In the genomic region with DNA sequence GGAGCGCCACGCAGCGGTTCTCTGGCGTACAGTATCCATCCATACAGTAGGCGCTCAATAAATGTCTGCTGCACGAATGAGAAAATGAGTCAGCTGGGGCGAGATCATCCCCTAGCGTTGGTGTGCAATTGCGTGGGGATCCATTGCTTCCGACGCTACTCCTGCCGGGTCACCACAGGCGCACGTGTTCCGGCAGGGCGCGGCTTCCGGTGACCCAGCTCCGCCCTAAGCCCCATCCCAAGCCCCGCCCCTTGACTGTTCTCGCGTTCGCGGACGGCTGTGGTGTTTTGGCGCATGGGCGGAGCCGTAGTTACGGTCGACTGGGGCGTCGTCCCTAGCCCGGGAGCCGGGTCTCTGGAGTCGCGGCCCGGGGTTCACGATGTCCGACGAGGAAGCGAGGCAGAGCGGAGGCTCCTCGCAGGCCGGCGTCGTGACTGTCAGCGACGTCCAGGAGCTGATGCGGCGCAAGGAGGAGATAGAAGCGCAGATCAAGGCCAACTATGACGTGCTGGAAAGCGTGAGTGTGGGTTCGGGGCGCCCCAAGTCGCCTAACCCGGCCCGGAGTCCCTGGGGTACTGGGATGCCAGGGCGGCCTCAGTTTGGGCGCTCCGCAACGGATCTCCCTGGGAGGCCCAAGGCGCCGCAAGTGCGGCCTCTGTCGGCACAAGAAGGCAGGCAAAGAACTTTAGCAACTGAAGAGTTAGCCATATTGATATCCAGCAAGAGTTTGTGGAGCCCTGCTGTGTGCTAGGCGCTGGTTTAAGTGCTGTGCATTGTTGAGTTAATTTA, we compare ENCODE assay signal across 1 cellular context.
TF ChIP-seq lines count a peak whose summit lies in the region.

A gene with protein sequence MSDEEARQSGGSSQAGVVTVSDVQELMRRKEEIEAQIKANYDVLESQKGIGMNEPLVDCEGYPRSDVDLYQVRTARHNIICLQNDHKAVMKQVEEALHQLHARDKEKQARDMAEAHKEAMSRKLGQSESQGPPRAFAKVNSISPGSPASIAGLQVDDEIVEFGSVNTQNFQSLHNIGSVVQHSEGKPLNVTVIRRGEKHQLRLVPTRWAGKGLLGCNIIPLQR (plus strand): TSS at position 313 of the 789 bp plus-strand sequence. CDS start 67 bp downstream, at position 380.

TF ChIP-seq in WTC11, 78 proteins besides CTCF, POLR2A, EP300 and RAD21 (continued from another document):
- TF ChIP-seq, protein P1, sequence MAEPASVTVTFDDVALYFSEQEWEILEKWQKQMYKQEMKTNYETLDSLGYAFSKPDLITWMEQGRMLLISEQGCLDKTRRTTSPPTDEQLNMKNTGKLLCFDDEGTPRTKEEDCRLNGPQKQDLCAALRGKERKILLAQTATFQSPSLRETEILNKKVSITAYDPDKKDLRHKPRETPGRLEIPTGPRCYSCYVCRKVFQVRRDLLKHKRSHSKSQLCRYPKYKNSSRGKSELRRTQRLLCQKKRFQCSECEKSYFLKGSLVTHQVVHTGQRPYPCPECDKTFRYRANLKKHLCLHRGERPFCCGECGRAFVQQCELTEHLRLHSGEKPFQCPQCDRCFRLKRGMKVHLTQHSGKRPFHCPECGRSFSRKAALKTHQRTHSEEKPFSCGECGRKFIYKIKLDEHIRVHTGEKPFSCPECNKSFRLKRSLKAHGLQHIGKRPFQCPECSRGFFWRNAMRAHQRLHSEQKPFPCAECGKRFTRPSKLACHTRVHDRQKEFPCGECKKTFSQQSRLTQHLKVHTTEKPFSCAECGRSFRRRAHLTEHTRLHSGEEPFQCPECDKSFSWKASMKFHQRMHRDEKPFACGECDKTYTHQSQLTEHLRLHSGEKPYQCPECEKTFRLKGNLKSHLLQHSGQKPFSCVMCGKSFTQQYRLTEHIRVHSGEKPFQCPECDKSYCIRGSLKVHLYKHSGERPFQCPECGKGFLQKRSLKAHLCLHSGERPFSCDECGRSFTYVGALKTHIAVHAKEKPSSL (CRISPR knock-in tag; conservative IDR thresholded peaks at IDR 0.05) = no peak
- TF ChIP-seq KAT7 (CRISPR knock-in tag; IDR thresholded peaks at IDR 0.05; ENCODE audit: borderline replicate concordance) (peak; percentile 35; the same call in 1 of the 2 replicates), TEAD1 (CRISPR knock-in tag; IDR thresholded peaks at IDR 0.05) (peak; percentile 94), FOXP4 (CRISPR knock-in tag; IDR thresholded peaks at IDR 0.05) (peak; percentile 95), ZNF416 (CRISPR knock-in tag; IDR thresholded peaks at IDR 0.05) (no peak), STAT6 (CRISPR knock-in tag; conservative IDR thresholded peaks at IDR 0.05; ENCODE audit: low read depth) (no peak), ATF1 (CRISPR knock-in tag; IDR thresholded peaks at IDR 0.05) (0 out of 2 replicates have a peak, but pooled peaks have one; percentile 54), NR2C2 (CRISPR knock-in tag; IDR thresholded peaks at IDR 0.05) (peak; percentile 91), SP1 (CRISPR knock-in tag; conservative IDR thresholded peaks at IDR 0.05) (peak; percentile 97), SOX15 (CRISPR knock-in tag; IDR thresholded peaks at IDR 0.05) (no peak), ZNF396 (CRISPR knock-in tag; IDR thresholded peaks at IDR 0.05; ENCODE audit: borderline replicate concordance) (0 out of 2 replicates have a peak, but pooled peaks have one; percentile 79), ZNF423 (CRISPR knock-in tag; IDR thresholded peaks at IDR 0.05) (peak; percentile 39), RELA (CRISPR knock-in tag; IDR thresholded peaks at IDR 0.05; ENCODE audit: borderline replicate concordance) (peak; percentile 88), SMAD4 (CRISPR knock-in tag; IDR thresholded peaks at IDR 0.05) (no peak; the same call in 1 of the 2 replicates), ZNF532 (CRISPR knock-in tag; IDR thresholded peaks at IDR 0.05; ENCODE audit: borderline replicate concordance) (0 out of 2 replicates have a peak, but pooled peaks have one; percentile 58), USF2 (CRISPR knock-in tag; IDR thresholded peaks at IDR 0.05) (peak; percentile 95), PREB (CRISPR knock-in tag; IDR thresholded peaks at IDR 0.05; ENCODE audit: borderline replicate concordance) (peak; percentile 74), USF1 (CRISPR knock-in tag; IDR thresholded peaks at IDR 0.05) (peak; percentile 96), MYBL2 (CRISPR knock-in tag; IDR thresholded peaks at IDR 0.05) (peak; percentile 89; the same call in 1 of the 2 replicates), HMGA2 (CRISPR knock-in tag; IDR thresholded peaks at IDR 0.05) (no peak), ETV6 (CRISPR knock-in tag; IDR thresholded peaks at IDR 0.05) (peak; percentile 95), SMAD3 (CRISPR knock-in tag; IDR thresholded peaks at IDR 0.05; ENCODE audit: borderline replicate concordance) (peak; percentile 95), ELF4 (CRISPR knock-in tag; IDR thresholded peaks at IDR 0.05; ENCODE audit: low read depth) (0 out of 2 replicates have a peak, but pooled peaks have one; percentile 40), ZNF232 (CRISPR knock-in tag; IDR thresholded peaks at IDR 0.05) (peak; percentile 92), JUN (CRISPR knock-in tag; IDR thresholded peaks at IDR 0.05) (peak; percentile 89), MXD4 (CRISPR knock-in tag; IDR thresholded peaks at IDR 0.05; ENCODE audit: borderline replicate concordance) (peak; percentile 57; the same call in 1 of the 2 replicates)
- TF ChIP-seq, protein P2, sequence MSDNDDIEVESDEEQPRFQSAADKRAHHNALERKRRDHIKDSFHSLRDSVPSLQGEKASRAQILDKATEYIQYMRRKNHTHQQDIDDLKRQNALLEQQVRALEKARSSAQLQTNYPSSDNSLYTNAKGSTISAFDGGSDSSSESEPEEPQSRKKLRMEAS (CRISPR knock-in tag; IDR thresholded peaks at IDR 0.05) = peak; percentile 99
- TF ChIP-seq, protein P3, sequence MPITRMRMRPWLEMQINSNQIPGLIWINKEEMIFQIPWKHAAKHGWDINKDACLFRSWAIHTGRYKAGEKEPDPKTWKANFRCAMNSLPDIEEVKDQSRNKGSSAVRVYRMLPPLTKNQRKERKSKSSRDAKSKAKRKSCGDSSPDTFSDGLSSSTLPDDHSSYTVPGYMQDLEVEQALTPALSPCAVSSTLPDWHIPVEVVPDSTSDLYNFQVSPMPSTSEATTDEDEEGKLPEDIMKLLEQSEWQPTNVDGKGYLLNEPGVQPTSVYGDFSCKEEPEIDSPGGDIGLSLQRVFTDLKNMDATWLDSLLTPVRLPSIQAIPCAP (CRISPR knock-in tag; IDR thresholded peaks at IDR 0.05) = peak; percentile 64; the same call in 1 of the 2 replicates
